In genomic region chr3:98596902-98597500, GRCh38 we compare ENCODE assay signal across 8 cellular contexts. TPM values are rescaled to one million over a fixed set of nuclear protein-coding genes. Genes with fewer than 3 reads are reported as not detected.
DNase-seq lines count a peak whose midpoint lies in the region; ATAC-seq and TF ChIP-seq lines count a peak whose summit lies in the region.

No MANE protein-coding gene starts in this region.

- H3K4me3 Mint-ChIP-seq in activated T-helper 1 cell treated with anti-CD3 and anti-CD28 coated beads, Interleukin-12 subunit alpha, Interleukin-12 subunit beta, Interleukin-2, Interleukin-4 antibody, amounts not matched to agents 30 ng/mL and 10 ng/mL and 1 ng/mL, durations not matched to agents 14 hours and 24 hours and 36 hours, result no peak overlapping the region

- intact Hi-C loops in left lung (cut with DNase I), result no loop called here
- intact Hi-C loops in activated T-helper 1 cell treated with anti-CD3 and anti-CD28 coated beads, Interleukin-12 subunit alpha, Interleukin-12 subunit beta, Interleukin-2, Interleukin-4 antibody, amounts not matched to agents 30 ng/mL and 10 ng/mL and 1 ng/mL, durations not matched to agents 14 hours and 24 hours and 36 hours (cut with micrococcal nuclease), result loop anchor here (1.0 kb wide), 2 partner anchors 215 to 558 kb away; no protein-coding TSS in a partner anchor

- peaks cover 4% of the 10 kb centered on the region for H3K36me3 Mint-ChIP-seq in activated T-helper 1 cell treated with anti-CD3 and anti-CD28 coated beads, Interleukin-12 subunit alpha, Interleukin-12 subunit beta, Interleukin-2, Interleukin-4 antibody, amounts not matched to agents 30 ng/mL and 10 ng/mL and 1 ng/mL, durations not matched to agents 14 hours and 24 hours and 36 hours (ENCODE audit: low read depth)

- DNase-seq in DMS114 treated with DMSO at 0.1 percent for 48 hours (lab: John Stamatoyannopoulos, UW; ENCODE audit: unreplicated experiment) (peak; percentile 32), Kasumi-1 (lab: John Stamatoyannopoulos, UW) (peak; percentile 92 to 96), WERI-Rb-1 (no peak), left lung (no peak)
- DNase-seq in activated T-helper 1 cell treated with anti-CD3 and anti-CD28 coated beads, Interleukin-12 subunit alpha, Interleukin-12 subunit beta, Interleukin-2, Interleukin-4 antibody, amounts not matched to agents 30 ng/mL and 10 ng/mL and 1 ng/mL, durations not matched to agents 14 hours and 24 hours and 36 hours (ENCODE audit: low spot score), result no peak

- H3K9me3 ChIP-seq in WERI-Rb-1 (ENCODE audit: severe bottlenecking) (no peaks in the 10 kb centered on the region), left lung (no peaks in the 10 kb centered on the region)

- no peaks in the 10 kb centered on the region for H3K36me3 ChIP-seq in WERI-Rb-1
- H3K36me3 ChIP-seq in left lung, result no peaks in the 10 kb centered on the region

- H3K27ac ChIP-seq in WERI-Rb-1, result no peak overlapping the region
- no peak overlapping the region for H3K27ac ChIP-seq in left lung

- peaks cover 34% of the 10 kb centered on the region for H3K4me1 Mint-ChIP-seq in activated T-helper 1 cell treated with anti-CD3 and anti-CD28 coated beads, Interleukin-12 subunit alpha, Interleukin-12 subunit beta, Interleukin-2, Interleukin-4 antibody, amounts not matched to agents 30 ng/mL and 10 ng/mL and 1 ng/mL, durations not matched to agents 14 hours and 24 hours and 36 hours (ENCODE audit: low read depth)

- TF ChIP-seq CTCF in WERI-Rb-1 (IDR thresholded peaks at IDR 0.05; ENCODE audit: low read depth, low read length) (peak; percentile 26; the same call in 1 of the 2 replicates), left lung (IDR thresholded peaks at IDR 0.05) (peak; percentile 63 to 66)

- ATAC-seq in left lung (no peak), GM21619 (IDR thresholded peaks at IDR 0.05; ENCODE audit: unreplicated experiment) (no peak), GM18517 (IDR thresholded peaks at IDR 0.05; ENCODE audit: unreplicated experiment) (no peak), HG03159 (IDR thresholded peaks at IDR 0.05; ENCODE audit: unreplicated experiment) (no peak)

- peaks cover 5 to 39% of the 10 kb centered on the region in 2 donors for H3K4me1 ChIP-seq in left lung

- H3K27ac Mint-ChIP-seq in activated T-helper 1 cell treated with anti-CD3 and anti-CD28 coated beads, Interleukin-12 subunit alpha, Interleukin-12 subunit beta, Interleukin-2, Interleukin-4 antibody, amounts not matched to agents 30 ng/mL and 10 ng/mL and 1 ng/mL, durations not matched to agents 14 hours and 24 hours and 36 hours, result no peak overlapping the region

- no peaks in the 10 kb centered on the region for H3K27me3 Mint-ChIP-seq in activated T-helper 1 cell treated with anti-CD3 and anti-CD28 coated beads, Interleukin-12 subunit alpha, Interleukin-12 subunit beta, Interleukin-2, Interleukin-4 antibody, amounts not matched to agents 30 ng/mL and 10 ng/mL and 1 ng/mL, durations not matched to agents 14 hours and 24 hours and 36 hours (ENCODE audit: insufficient read depth)

- H3K27me3 ChIP-seq in WERI-Rb-1 (ENCODE audit: insufficient read depth, low read depth, severe bottlenecking) (no peaks in the 10 kb centered on the region), left lung (no peaks in the 10 kb centered on the region)

- H3K9me3 Mint-ChIP-seq in activated T-helper 1 cell treated with anti-CD3 and anti-CD28 coated beads, Interleukin-12 subunit alpha, Interleukin-12 subunit beta, Interleukin-2, Interleukin-4 antibody, amounts not matched to agents 30 ng/mL and 10 ng/mL and 1 ng/mL, durations not matched to agents 14 hours and 24 hours and 36 hours, result no peaks in the 10 kb centered on the region

- H3K4me3 ChIP-seq in WERI-Rb-1 (ENCODE audit: low read depth, low read length) (no peak overlapping the region), left lung (no peak overlapping the region)

RNA-seq across cellular contexts. Expression of gene CPOX, which starts 3.6 kb away (rescaled TPM):
- total RNA-seq in left lung, result 10 to 100 TPM; 15.0 to 21.3 TPM
- 42.2 and 47.4 TPM in 2 replicates for total RNA-seq in activated T-helper 1 cell treated with anti-CD3 and anti-CD28 coated beads, Interleukin-12 subunit alpha, Interleukin-12 subunit beta, Interleukin-2, Interleukin-4 antibody, amounts not matched to agents 30 ng/mL and 10 ng/mL and 1 ng/mL, durations not matched to agents 14 hours and 24 hours and 36 hours

Comparison
In these comparisons a context has a peak if more than half of its experiments do, and no peak if none do; other contexts are left out.
1. DNase-seq: peak in DMS114 treated with DMSO at 0.1 percent for 48 hours (single experiment) and Kasumi-1 (2 of 2); none in WERI-Rb-1 (single experiment), left lung (0 of 2) and activated T-helper 1 cell treated with anti-CD3 and anti-CD28 coated beads, Interleukin-12 subunit alpha, Interleukin-12 subunit beta, Interleukin-2, Interleukin-4 antibody, amounts not matched to agents 30 ng/mL and 10 ng/mL and 1 ng/mL, durations not matched to agents 14 hours and 24 hours and 36 hours (single experiment).